13 cellular contexts compared by ENCODE assay signal in genomic region chr16:56109205-56109604, GRCh38.
DNase-seq lines count a peak whose midpoint lies in the region; ATAC-seq and TF ChIP-seq lines count a peak whose summit lies in the region.
"Had no signal": no experiment of that assay in that cellular context is flagged by ENCODE, and none has a peak within 500 bp of the region (broad histone marks: within the 10 kb centered on the region; RNA-seq: fewer than 3 reads in every experiment).

No MANE protein-coding gene starts in this region.

- no peak overlapping the region for H4K5ac ChIP-seq in H9 (ENCODE audit: insufficient read length, low read depth, low read length)

- no peaks in the 10 kb centered on the region for H3K9me3 ChIP-seq in esophagus muscularis mucosa
- no peaks in the 10 kb centered on the region for H3K9me3 ChIP-seq in H9 (ENCODE audit: control insufficient read depth, low read depth, low read length)
- H3K9me3 ChIP-seq: BE2C had no signal

- no peaks in the 10 kb centered on the region for H4K20me1 ChIP-seq in H9 (ENCODE audit: control insufficient read depth, insufficient read depth, insufficient read length)

- H3K14ac ChIP-seq in H9 (ENCODE audit: insufficient read depth, low read length): no peak overlapping the region

- H3K36me3 Mint-ChIP-seq in brain (no peaks in the 10 kb centered on the region), H9 (ENCODE audit: insufficient read depth in 1 of 3, low read depth in 3 of 3) (no peaks in the 10 kb centered on the region; a peak in 1 of 7 replicates)
- H3K36me3 Mint-ChIP-seq: CD4-positive, alpha-beta memory T cell had no signal

- H3K9me3 Mint-ChIP-seq in brain (no peaks in the 10 kb centered on the region), H9 (no peaks in the 10 kb centered on the region; a peak in 1 of 5 replicates)
- H3K9me3 Mint-ChIP-seq: CD4-positive, alpha-beta memory T cell had no signal

- H3K23me2 ChIP-seq in H9 (ENCODE audit: insufficient read length, low read depth, low read length, poor library complexity, severe bottlenecking): no peaks in the 10 kb centered on the region

- H2AFZ ChIP-seq in H9 (ENCODE audit: low read length): no peak overlapping the region

- H3K4me3 Mint-ChIP-seq in brain: peak overlapping the region in 2 of 5 experiments; percentile 30 to 44
- H3K4me3 Mint-ChIP-seq in H9: no peak overlapping the region
- H3K4me3 Mint-ChIP-seq: CD4-positive, alpha-beta memory T cell had no signal

- H3K79me2 ChIP-seq in H9 (ENCODE audit: insufficient read depth, low read length): no peaks in the 10 kb centered on the region

- no peak overlapping the region for H2BK120ac ChIP-seq in H9 (ENCODE audit: low read depth, low read length, poor library complexity, severe bottlenecking)

- no peak overlapping the region for H3K4me2 ChIP-seq in H9 (ENCODE audit: insufficient read depth, insufficient read length, low read length)

- no peak overlapping the region for H3K23ac ChIP-seq in H9 (ENCODE audit: insufficient read length, low read depth, low read length)

- H3K4me1 Mint-ChIP-seq in brain (peaks cover 60% of the 10 kb centered on the region), H9 (peaks cover 24 to 36% of the 10 kb centered on the region in 2 experiments)
- H3K4me1 Mint-ChIP-seq: CD4-positive, alpha-beta memory T cell had no signal

- DNase-seq in esophagus muscularis mucosa (ENCODE audit: extremely low spot score) (peak; percentile 64), midbrain (lab: John Stamatoyannopoulos, UW) (peak; percentile 32), pons (ENCODE audit: low spot score) (peak; percentile 75), T-helper 1 cell (no peak), H9 (no peak), NCI-H1930 (lab: John Stamatoyannopoulos, UW) (no peak)
- DNase-seq: BE2C; CD4-positive, alpha-beta memory T cell had no signal

- no peak overlapping the region for H2BK12ac ChIP-seq in H9 (ENCODE audit: insufficient read length, low read depth, low read length)

- H2AK5ac ChIP-seq in H9 (ENCODE audit: insufficient read length, low read length): no peak overlapping the region

- H3K27me3 ChIP-seq in esophagus muscularis mucosa (no peaks in the 10 kb centered on the region), H9 (ENCODE audit: insufficient read depth, low read length) (no peaks in the 10 kb centered on the region)
- H3K27me3 ChIP-seq: BE2C had no signal

- no peak overlapping the region for H2BK5ac ChIP-seq in H9 (ENCODE audit: insufficient read length, low read length)

- no peaks in the 10 kb centered on the region for H3K36me3 ChIP-seq in esophagus muscularis mucosa
- H3K36me3 ChIP-seq: BE2C had no signal

- no peak overlapping the region for H2BK20ac ChIP-seq in H9 (ENCODE audit: low read depth, low read length, poor library complexity, severe bottlenecking)

- H3K18ac ChIP-seq in H9 (ENCODE audit: insufficient read length, low read depth, low read length): no peak overlapping the region

- intact Hi-C loops in esophagus muscularis mucosa (cut with DNase I): no loop called here

- no peak overlapping the region for H3K27ac ChIP-seq in esophagus muscularis mucosa (replicated peaks in 1 of 4)
- no peak overlapping the region for H3K27ac ChIP-seq in H9 (ENCODE audit: insufficient read length, low read depth, low read length)
- H3K27ac ChIP-seq: C4-2B had no signal

- no peak overlapping the region for H4K8ac ChIP-seq in H9 (replicated peaks; ENCODE audit: insufficient read length, low read depth, low read length)

- H3K4ac ChIP-seq in H9 (ENCODE audit: low read depth, low read length): no peak overlapping the region

- H3K79me1 ChIP-seq in H9 (ENCODE audit: insufficient read depth, low read depth, low read length, poor library complexity, severe bottlenecking): no peaks in the 10 kb centered on the region

- H3K9ac ChIP-seq in H9 (ENCODE audit: extremely low read depth, insufficient read length, low read length): no peak overlapping the region

- H3T11ph ChIP-seq in H9 (ENCODE audit: low read length): no peak overlapping the region

- H3K56ac ChIP-seq in H9 (ENCODE audit: insufficient read length, low read depth, low read length): no peak overlapping the region

- H3K4me3 ChIP-seq in esophagus muscularis mucosa: no peak overlapping the region
- H3K4me3 ChIP-seq: GM12878 had no signal

- no peaks in the 10 kb centered on the region for H3K4me1 ChIP-seq in esophagus muscularis mucosa
- H3K4me1 ChIP-seq in H9 (ENCODE audit: insufficient read depth, low read length): 0 out of 2 replicates have a peak, but pooled peaks cover 4% of the 10 kb centered on the region

- TF ChIP-seq POLR2A in esophagus muscularis mucosa (IDR thresholded peaks at IDR 0.05; ENCODE audit: low read depth): no peak

- no peak overlapping the region for H2BK15ac ChIP-seq in H9 (ENCODE audit: low read depth, low read length)

- TF ChIP-seq EP300 in esophagus muscularis mucosa (IDR thresholded peaks at IDR 0.05): no peak

- H3K27me3 Mint-ChIP-seq in brain (no peaks in the 10 kb centered on the region), H9 (ENCODE audit: low read depth) (peaks cover 4% of the 10 kb centered on the region)
- H3K27me3 Mint-ChIP-seq: CD4-positive, alpha-beta memory T cell had no signal

- no peak for ATAC-seq in HG02623 (IDR thresholded peaks at IDR 0.05; ENCODE audit: unreplicated experiment)
- ATAC-seq: GM12878, HCT116 had no signal

- TF ChIP-seq CTCF in brain (conservative IDR thresholded peaks at IDR 0.05) (no peak), esophagus muscularis mucosa (IDR thresholded peaks at IDR 0.05) (no peak), H9 (conservative IDR thresholded peaks at IDR 0.05) (no peak)

- H4K91ac ChIP-seq in H9 (ENCODE audit: insufficient read length, low read depth, low read length): no peak overlapping the region

- 91% methylated on average over 1 of the region's 1 CpG for WGBS in esophagus muscularis mucosa
- WGBS in H9 (ENCODE audit: extremely low coverage, insufficient read length, low lambda C conversion rate): no CpG with 5 or more reads among the region's 1 CpG

- peak overlapping the region; percentile 17 to 92 (median 58) for H3K27ac Mint-ChIP-seq in brain
- H3K27ac Mint-ChIP-seq in H9: no peak overlapping the region
- H3K27ac Mint-ChIP-seq: CD4-positive, alpha-beta memory T cell had no signal

Comparison
In these comparisons a context has a peak if more than half of its experiments do, and no peak if none do; other contexts are left out.
1. H3K27ac Mint-ChIP-seq: peak in brain (5 of 5); none in H9 (0 of 3).
2. DNase-seq: peak in esophagus muscularis mucosa (single experiment), midbrain (single experiment) and pons (single experiment); none in T-helper 1 cell (0 of 5), H9 (single experiment) and NCI-H1930 (0 of 2).